23 cellular contexts compared by ENCODE assay signal in the genomic region with DNA sequence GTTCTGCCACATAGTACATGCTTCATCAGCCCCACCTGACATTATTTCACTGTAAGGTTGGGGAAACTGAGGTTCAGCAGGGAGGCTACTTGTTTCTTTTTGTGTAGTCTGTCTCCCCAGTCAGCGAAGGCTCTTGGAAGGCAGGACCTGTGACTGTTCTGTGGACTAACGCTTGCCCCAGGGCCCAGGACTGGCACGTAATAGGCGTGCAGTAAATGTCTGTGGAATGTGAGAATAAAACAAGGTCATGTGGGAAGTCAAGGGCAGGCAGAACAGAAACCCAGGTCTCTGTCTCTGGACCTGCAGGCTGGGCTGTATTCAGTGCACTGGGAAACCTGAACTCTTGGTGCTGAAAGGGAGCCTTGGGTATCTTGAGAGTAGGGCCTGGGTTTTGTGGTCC.
"Had no signal": no experiment of that assay in that cellular context is flagged by ENCODE, and none has a peak within 500 bp of the region (broad histone marks: within the 10 kb centered on the region; RNA-seq: fewer than 3 reads in every experiment).

No MANE protein-coding gene starts in this region.

- H3K4me2 ChIP-seq: hepatocyte, neural progenitor cell had no signal

- H3K79me2 ChIP-seq: hepatocyte, parathyroid adenoma had no signal

- H3K36me3 ChIP-seq: esophagus muscularis mucosa, gastroesophageal sphincter, heart left ventricle, left lung, neural progenitor cell, right lobe of liver, stomach, thyroid gland had no signal

- H2AFZ ChIP-seq: hepatocyte, neural progenitor cell, parathyroid adenoma had no signal

- ATAC-seq: foreskin keratinocyte; gastroesophageal sphincter; left cardiac atrium; left lung; mucosa of descending colon; naive thymus-derived CD4-positive, alpha-beta T cell; right lobe of liver had no signal

- DNase-seq: dermis blood vessel endothelial cell; effector memory CD4-positive, alpha-beta T cell; foreskin keratinocyte; heart left ventricle; left cardiac atrium; left lung; mesenchymal stem cell; mucosa of descending colon; naive thymus-derived CD4-positive, alpha-beta T cell; right lobe of liver; small intestine; stimulated activated CD4-positive, alpha-beta T cell treated with anti-CD3 and anti-CD28 coated beads, Interleukin-1b, Interleukin-23, amount 100 ng/mL, for 48 hours; stimulated activated CD4-positive, alpha-beta T cell treated with anti-CD3 and anti-CD28 coated beads, Interleukin-4, amount 100 ng/mL, for 1 hour; stimulated activated CD8-positive, alpha-beta memory T cell treated with anti-CD3 and anti-CD28 coated beads, Interleukin-4, amount 100 ng/mL, for 48 hours; stimulated activated naive CD4-positive, alpha-beta T cell treated with Interleukin-2 at 50 U/mL for 16 hours; stomach had no signal

- H3K4me3 ChIP-seq: coronary artery, esophagus muscularis mucosa, gastroesophageal sphincter, heart left ventricle, hepatocyte, left lung, mucosa of descending colon, neural progenitor cell, right lobe of liver, stomach, thyroid gland had no signal

- H3K27ac ChIP-seq: coronary artery, esophagus muscularis mucosa, foreskin keratinocyte, gastroesophageal sphincter, heart left ventricle, hepatocyte, left lung, neural progenitor cell, parathyroid adenoma, right lobe of liver, stomach, thyroid gland had no signal

- H3K27me3 ChIP-seq: esophagus muscularis mucosa, gastroesophageal sphincter, heart left ventricle, hepatocyte, left lung, neural progenitor cell, right lobe of liver, thyroid gland had no signal

- H3K9me3 ChIP-seq: esophagus muscularis mucosa, gastroesophageal sphincter, heart left ventricle, left lung, mucosa of descending colon, right lobe of liver, stomach, thyroid gland had no signal

- H3K9ac ChIP-seq: neural progenitor cell, parathyroid adenoma had no signal

- H3K4me1 ChIP-seq: foreskin keratinocyte, neural progenitor cell, parathyroid adenoma, right lobe of liver had no signal
